ENCODE assay signal across 9 cellular contexts in the genomic region with DNA sequence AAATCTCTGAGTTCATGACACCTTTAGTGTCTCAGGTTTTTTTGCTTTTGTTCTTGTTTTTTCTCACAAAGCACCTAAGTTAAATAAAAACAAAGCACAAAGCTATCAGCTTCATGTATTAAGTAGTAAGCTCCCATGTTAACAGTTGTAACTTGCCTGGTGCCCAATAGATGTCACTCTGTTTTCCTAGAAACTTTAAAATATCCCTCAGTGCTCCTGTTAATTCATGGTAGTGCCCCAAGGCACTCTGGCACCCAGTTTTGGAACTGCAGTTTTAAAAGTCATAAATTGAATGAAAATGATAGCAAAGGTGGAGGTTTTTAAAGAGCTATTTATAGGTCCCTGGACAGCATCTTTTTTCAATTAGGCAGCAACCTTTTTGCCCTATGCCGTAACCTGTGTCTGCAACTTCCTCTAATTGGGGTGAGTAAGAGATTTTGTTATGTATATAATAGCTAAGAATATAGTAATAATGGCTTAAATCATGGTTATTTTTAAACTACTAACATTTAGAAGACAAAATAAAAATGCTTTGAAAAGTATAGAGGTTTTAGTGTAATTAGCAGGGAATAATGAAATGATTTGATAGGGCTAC.
DNase-seq lines count a peak whose midpoint lies in the region; TF ChIP-seq lines count a peak whose summit lies in the region.
"Had no signal": no experiment of that assay in that cellular context is flagged by ENCODE, and none has a peak within 500 bp of the region (broad histone marks: within the 10 kb centered on the region; RNA-seq: fewer than 3 reads in every experiment).

No MANE protein-coding gene starts in this region.

- H3K9me3 Mint-ChIP-seq in neural crest cell: no peaks in the 10 kb centered on the region

- intact Hi-C loops in ovary (cut with DNase I): no loop called here

- no peak overlapping the region for H3K27ac Mint-ChIP-seq in neural crest cell (ENCODE audit: unreplicated experiment)

- H3K4me3 Mint-ChIP-seq in neural crest cell: no peak overlapping the region

- no peaks in the 10 kb centered on the region for H3K9me3 ChIP-seq in ovary

- in situ Hi-C loops in astrocyte of the cerebellum (cut with HindIII; ENCODE audit: low sequenced_read_pairs): no loop called here

- no peaks in the 10 kb centered on the region for H3K36me3 ChIP-seq in ovary

- H3K4me3 ChIP-seq in astrocyte of the cerebellum (ENCODE audit: low read depth, low read length): no peak overlapping the region
- H3K4me3 ChIP-seq in ovary: no peak overlapping the region

- TF ChIP-seq EP300 in ovary (IDR thresholded peaks at IDR 0.05): no peak

- no peaks in the 10 kb centered on the region for H3K27me3 Mint-ChIP-seq in neural crest cell (ENCODE audit: low read depth)

- no peaks in the 10 kb centered on the region for H3K27me3 ChIP-seq in ovary

- no peaks in the 10 kb centered on the region for H3K36me3 Mint-ChIP-seq in neural crest cell (ENCODE audit: low read depth)

- H3K4me1 ChIP-seq in ovary (ENCODE audit: insufficient read depth): no peaks in the 10 kb centered on the region

- DNase-seq in DMS 273 (lab: John Stamatoyannopoulos, UW; ENCODE audit: unreplicated experiment) (peak; percentile 16), DMS 273 treated with DMSO at 0.1 percent for 48 hours (lab: John Stamatoyannopoulos, UW) (no peak), NCI-H2081 (lab: John Stamatoyannopoulos, UW) (peak; percentile 41 to 76), astrocyte of the cerebellum (ENCODE audit: low read depth) (no peak), neural crest cell (ENCODE audit: low read depth, low spot score) (no peak), NCI-H1048 (lab: John Stamatoyannopoulos, UW) (no peak), ovary (no peak), HPDE6-E6E7 (ENCODE audit: extremely low spot score) (no peak)
- DNase-seq: 8988T had no signal

- WGBS in ovary, 3 donors: 79 to 84% (median 81%) methylated on average over 1 of the region's 1 CpG

- TF ChIP-seq POLR2A in ovary (IDR thresholded peaks at IDR 0.05): no peak

- H3K27ac ChIP-seq in ovary: no peak overlapping the region

- TF ChIP-seq CTCF in astrocyte of the cerebellum (IDR thresholded peaks at IDR 0.05; ENCODE audit: low read depth, low read length, missing control alignments) (peak; percentile 18), neural crest cell (conservative IDR thresholded peaks at IDR 0.05) (peak; percentile 54), ovary (IDR thresholded peaks at IDR 0.05) (no peak)

- peaks cover 4% of the 10 kb centered on the region for H3K4me1 Mint-ChIP-seq in neural crest cell

Comparison
In these comparisons a context has a peak if more than half of its experiments do, and no peak if none do; other contexts are left out.
1. DNase-seq: peak in DMS 273 (single experiment) and NCI-H2081 (2 of 2); none in DMS 273 treated with DMSO at 0.1 percent for 48 hours (single experiment), astrocyte of the cerebellum (single experiment), neural crest cell (single experiment), NCI-H1048 (single experiment), ovary (0 of 5) and HPDE6-E6E7 (single experiment).
2. CTCF ChIP-seq: peak in astrocyte of the cerebellum (single experiment) and neural crest cell (single experiment); none in ovary (0 of 3).